ENCODE assay signal across 11 cellular contexts in the genomic region with DNA sequence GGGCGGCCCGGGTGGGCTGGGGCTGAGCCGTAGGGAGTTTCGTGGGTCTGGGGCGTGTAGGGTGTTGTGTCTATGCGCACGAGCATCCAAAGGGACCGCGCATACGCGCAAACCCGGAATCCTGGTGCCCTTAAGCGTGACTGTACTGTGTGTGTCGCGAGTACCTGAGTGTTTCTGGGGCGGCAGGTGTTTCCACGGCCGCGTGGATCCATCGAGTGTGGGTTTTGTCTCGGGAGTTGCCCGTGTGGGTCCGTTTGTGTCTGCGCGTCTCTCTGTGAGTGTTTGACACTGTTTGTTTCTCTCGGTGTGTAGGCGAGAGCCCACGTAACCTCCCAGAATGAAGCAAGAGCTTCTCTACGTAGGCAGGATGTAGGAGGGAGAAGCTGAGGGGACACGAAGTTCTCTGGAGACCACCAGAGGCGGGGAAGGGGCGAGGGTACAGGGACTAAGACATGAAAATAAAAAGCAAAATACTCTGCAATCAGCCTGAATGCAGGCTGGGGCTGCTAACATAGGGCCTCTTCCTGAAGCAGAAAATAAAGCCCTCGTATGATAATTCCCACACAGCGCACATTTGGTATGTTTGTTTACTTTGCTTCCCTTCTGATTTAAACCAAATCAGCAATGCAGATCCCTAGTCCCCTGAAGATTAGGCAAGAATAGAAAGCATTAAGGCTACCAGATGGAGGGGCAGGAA. TPM values are rescaled to one million over a fixed set of nuclear protein-coding genes. Genes with fewer than 3 reads are reported as not detected.
A peak's percentile ranks its signal among the peaks of the same experiment; 100 is the strongest.
DNase-seq lines count a peak whose midpoint lies in the region; TF ChIP-seq lines count a peak whose summit lies in the region.
"Had no signal": no experiment of that assay in that cellular context is flagged by ENCODE, and none has a peak within 500 bp of the region (broad histone marks: within the 10 kb centered on the region; RNA-seq: fewer than 3 reads in every experiment).

No MANE protein-coding gene starts in this region.

- H3K27ac ChIP-seq in smooth muscle cell (ENCODE audit: low read depth): no peak overlapping the region

- H3K9me3 ChIP-seq in adipocyte (ENCODE audit: control insufficient read depth, low read length): no peaks in the 10 kb centered on the region
- no peaks in the 10 kb centered on the region for H3K9me3 ChIP-seq in iPS-15b (ENCODE audit: control insufficient read depth, insufficient read depth, low read length)
- no peaks in the 10 kb centered on the region for H3K9me3 ChIP-seq in smooth muscle cell (replicated peaks; ENCODE audit: low read depth)

- H3K4me1 ChIP-seq in adipocyte (ENCODE audit: control insufficient read depth, insufficient read depth, low read length) (peaks cover 12% of the 10 kb centered on the region), iPS-15b (ENCODE audit: control insufficient read depth, insufficient read depth, low read length) (peaks cover 11% of the 10 kb centered on the region), smooth muscle cell (ENCODE audit: low read depth) (peaks cover 12% of the 10 kb centered on the region)

- H3K79me2 ChIP-seq in smooth muscle cell (ENCODE audit: low read depth): no peaks in the 10 kb centered on the region

- peak; percentile 58 for DNase-seq in NCI-H2171 treated with DMSO at 0.1 percent for 48 hours (lab: John Stamatoyannopoulos, UW)
- no peak for DNase-seq in NCI-H2171 (lab: John Stamatoyannopoulos, UW)
- DNase-seq in adipocyte (ENCODE audit: low read depth): no peak
- no peak for DNase-seq in smooth muscle cell (lab: John Stamatoyannopoulos, UW; ENCODE audit: unreplicated experiment)
- no peak for DNase-seq in stimulated activated CD4-positive, alpha-beta T cell treated with anti-CD3 and anti-CD28 coated beads, Interleukin-4, amount 100 ng/mL, for 24 hours
- DNase-seq in hippocampal formation (lab: John Stamatoyannopoulos, UW): no peak
- no peak for DNase-seq in HT-29 (ENCODE audit: low spot score)
- DNase-seq: activated T-cell treated with anti-CD3 and anti-CD28 coated beads, Interleukin-2, amount 50 U/mL, for 48 hours; NCI-H526 treated with DMSO at 0.1 percent for 48 hours had no signal

- no peaks in the 10 kb centered on the region for H3F3A ChIP-seq in smooth muscle cell (ENCODE audit: low read depth)

- H3K4me3 ChIP-seq in adipocyte (ENCODE audit: low read length): peak overlapping the region; percentile 90
- peak overlapping the region; percentile 89 for H3K4me3 ChIP-seq in iPS-15b (ENCODE audit: low read depth, low read length)
- peak overlapping the region; percentile 56 for H3K4me3 ChIP-seq in smooth muscle cell

- 4% methylated on average over 33 of the region's 34 CpGs for WGBS in smooth muscle cell (ENCODE audit: low lambda C conversion rate)

- no peaks in the 10 kb centered on the region for H4K20me1 ChIP-seq in smooth muscle cell (ENCODE audit: low read depth)

- H3K9ac ChIP-seq in adipocyte (ENCODE audit: low read length) (peak overlapping the region; percentile 51), iPS-15b (ENCODE audit: low read depth, low read length) (no peak overlapping the region), smooth muscle cell (ENCODE audit: low read depth) (no peak overlapping the region)

- H3K27me3 ChIP-seq in adipocyte (replicated peaks; ENCODE audit: control insufficient read depth, insufficient read depth, low read length) (peaks cover 12% of the 10 kb centered on the region), iPS-15b (ENCODE audit: control insufficient read depth, insufficient read depth, low read length) (peaks cover 38% of the 10 kb centered on the region), smooth muscle cell (ENCODE audit: low read depth) (peaks cover 61% of the 10 kb centered on the region)

- H2AFZ ChIP-seq in smooth muscle cell (ENCODE audit: low read depth): peak overlapping the region; percentile 26

- H3K4me2 ChIP-seq in smooth muscle cell: peak overlapping the region; percentile 90

- H3K36me3 ChIP-seq in adipocyte (ENCODE audit: control insufficient read depth, insufficient read depth, low read length, severe bottlenecking) (no peaks in the 10 kb centered on the region), iPS-15b (ENCODE audit: control insufficient read depth, insufficient read depth, low read length) (no peaks in the 10 kb centered on the region), smooth muscle cell (ENCODE audit: low read depth) (no peaks in the 10 kb centered on the region)

- TF ChIP-seq CTCF in smooth muscle cell (IDR thresholded peaks at IDR 0.05; ENCODE audit: borderline replicate concordance, insufficient read depth, poor library complexity, severe bottlenecking): no peak

RNA-seq across cellular contexts. Expression of a gene that starts 0.6 kb away (rescaled TPM):
- 0.45 and 0.54 TPM in 2 replicates for total RNA-seq in smooth muscle cell
- polyA plus RNA-seq in smooth muscle cell: 0.19 TPM in 1 of 2 replicates, not detected in the other
- total RNA-seq in HT-29 (2014; rRNA removed; shearing (Covaris generic)): not detected in 2 replicates
- polyA plus RNA-seq: AG04450 had no signal
